1 cellular context compared by ENCODE assay signal in genomic region chr22:38317237-38317994, GRCh38.
TF ChIP-seq lines count a peak whose summit lies in the region.

TSS of gene CSNK1E (minus strand) at chr22:38317433. CDS start at chr22:38314157, 3,276 bp downstream.

TF ChIP-seq in HEK293, 187 proteins besides CTCF, POLR2A, EP300 and RAD21 (continued from another document and continues in another):
- TF ChIP-seq, protein P1, sequence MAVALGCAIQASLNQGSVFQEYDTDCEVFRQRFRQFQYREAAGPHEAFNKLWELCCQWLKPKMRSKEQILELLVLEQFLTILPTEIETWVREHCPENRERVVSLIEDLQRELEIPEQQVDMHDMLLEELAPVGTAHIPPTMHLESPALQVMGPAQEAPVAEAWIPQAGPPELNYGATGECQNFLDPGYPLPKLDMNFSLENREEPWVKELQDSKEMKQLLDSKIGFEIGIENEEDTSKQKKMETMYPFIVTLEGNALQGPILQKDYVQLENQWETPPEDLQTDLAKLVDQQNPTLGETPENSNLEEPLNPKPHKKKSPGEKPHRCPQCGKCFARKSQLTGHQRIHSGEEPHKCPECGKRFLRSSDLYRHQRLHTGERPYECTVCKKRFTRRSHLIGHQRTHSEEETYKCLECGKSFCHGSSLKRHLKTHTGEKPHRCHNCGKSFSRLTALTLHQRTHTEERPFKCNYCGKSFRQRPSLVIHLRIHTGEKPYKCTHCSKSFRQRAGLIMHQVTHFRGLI (tag by site-specific recombination; IDR thresholded peaks at IDR 0.05): no peak
- TF ChIP-seq, protein P2, sequence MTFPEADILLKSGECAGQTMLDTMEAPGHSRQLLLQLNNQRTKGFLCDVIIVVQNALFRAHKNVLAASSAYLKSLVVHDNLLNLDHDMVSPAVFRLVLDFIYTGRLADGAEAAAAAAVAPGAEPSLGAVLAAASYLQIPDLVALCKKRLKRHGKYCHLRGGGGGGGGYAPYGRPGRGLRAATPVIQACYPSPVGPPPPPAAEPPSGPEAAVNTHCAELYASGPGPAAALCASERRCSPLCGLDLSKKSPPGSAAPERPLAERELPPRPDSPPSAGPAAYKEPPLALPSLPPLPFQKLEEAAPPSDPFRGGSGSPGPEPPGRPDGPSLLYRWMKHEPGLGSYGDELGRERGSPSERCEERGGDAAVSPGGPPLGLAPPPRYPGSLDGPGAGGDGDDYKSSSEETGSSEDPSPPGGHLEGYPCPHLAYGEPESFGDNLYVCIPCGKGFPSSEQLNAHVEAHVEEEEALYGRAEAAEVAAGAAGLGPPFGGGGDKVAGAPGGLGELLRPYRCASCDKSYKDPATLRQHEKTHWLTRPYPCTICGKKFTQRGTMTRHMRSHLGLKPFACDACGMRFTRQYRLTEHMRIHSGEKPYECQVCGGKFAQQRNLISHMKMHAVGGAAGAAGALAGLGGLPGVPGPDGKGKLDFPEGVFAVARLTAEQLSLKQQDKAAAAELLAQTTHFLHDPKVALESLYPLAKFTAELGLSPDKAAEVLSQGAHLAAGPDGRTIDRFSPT (tag by site-specific recombination; IDR thresholded peaks at IDR 0.05): no peak
- TF ChIP-seq, protein P3, sequence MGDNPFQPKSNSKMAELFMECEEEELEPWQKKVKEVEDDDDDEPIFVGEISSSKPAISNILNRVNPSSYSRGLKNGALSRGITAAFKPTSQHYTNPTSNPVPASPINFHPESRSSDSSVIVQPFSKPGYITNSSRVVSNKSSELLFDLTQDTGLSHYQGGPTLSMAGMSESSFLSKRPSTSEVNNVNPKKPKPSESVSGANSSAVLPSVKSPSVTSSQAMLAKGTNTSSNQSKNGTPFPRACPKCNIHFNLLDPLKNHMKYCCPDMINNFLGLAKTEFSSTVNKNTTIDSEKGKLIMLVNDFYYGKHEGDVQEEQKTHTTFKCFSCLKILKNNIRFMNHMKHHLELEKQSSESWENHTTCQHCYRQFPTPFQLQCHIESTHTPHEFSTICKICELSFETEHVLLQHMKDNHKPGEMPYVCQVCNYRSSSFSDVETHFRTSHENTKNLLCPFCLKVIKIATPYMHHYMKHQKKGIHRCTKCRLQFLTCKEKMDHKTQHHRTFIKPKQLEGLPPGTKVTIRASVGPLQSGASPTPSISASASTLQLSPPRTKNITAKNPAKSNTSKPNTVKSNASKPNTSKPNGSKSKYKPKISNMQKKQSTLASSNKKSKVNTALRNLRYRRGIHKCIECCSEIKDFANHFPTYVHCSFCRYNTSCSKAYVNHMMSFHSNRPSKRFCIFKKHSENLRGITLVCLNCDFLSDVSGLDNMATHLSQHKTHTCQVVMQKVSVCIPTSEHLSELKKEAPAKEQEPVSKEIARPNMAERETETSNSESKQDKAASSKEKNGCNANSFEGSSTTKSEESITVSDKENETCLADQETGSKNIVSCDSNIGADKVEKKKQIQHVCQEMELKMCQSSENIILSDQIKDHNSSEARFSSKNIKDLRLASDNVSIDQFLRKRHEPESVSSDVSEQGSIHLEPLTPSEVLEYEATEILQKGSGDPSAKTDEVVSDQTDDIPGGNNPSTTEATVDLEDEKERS (tag by site-specific recombination; IDR thresholded peaks at IDR 0.05): no peak
- TF ChIP-seq KLF9 (tag by site-specific recombination; IDR thresholded peaks at IDR 0.05; ENCODE audit: low read depth) (peak; percentile 65), ZSCAN23 (tag by site-specific recombination; IDR thresholded peaks at IDR 0.05) (peak; percentile 71; the same call in 1 of the 2 replicates), GLIS1 (tag by site-specific recombination; IDR thresholded peaks at IDR 0.05) (peak; percentile 77), ZFP69B (tag by site-specific recombination; IDR thresholded peaks at IDR 0.05) (peak; percentile 82), ZIC2 (tag by site-specific recombination; IDR thresholded peaks at IDR 0.05) (no peak), ZNF23 (tag by site-specific recombination; IDR thresholded peaks at IDR 0.05; ENCODE audit: borderline replicate concordance) (no peak), ZNF202 (tag by site-specific recombination; IDR thresholded peaks at IDR 0.05; ENCODE audit: borderline replicate concordance) (no peak), ZNF350 (tag by site-specific recombination; IDR thresholded peaks at IDR 0.05) (no peak), ZNF221 (tag by site-specific recombination; IDR thresholded peaks at IDR 0.05; ENCODE audit: borderline replicate concordance) (no peak), ZBTB6 (tag by site-specific recombination; IDR thresholded peaks at IDR 0.05) (no peak; the same call in 1 of the 2 replicates), ZNF791 (tag by site-specific recombination; IDR thresholded peaks at IDR 0.05) (no peak), ZBTB7A (tag by site-specific recombination; IDR thresholded peaks at IDR 0.05; ENCODE audit: low read depth) (peak; percentile 70; the same call in 1 of the 2 replicates), HOXC10 (CRISPR knock-in tag; IDR thresholded peaks at IDR 0.05) (no peak), ZNF558 (tag by site-specific recombination; IDR thresholded peaks at IDR 0.05) (no peak; the same call in 1 of the 2 replicates), ZNF510 (tag by site-specific recombination; IDR thresholded peaks at IDR 0.05; ENCODE audit: insufficient replicate concordance) (no peak), RBAK (tag by site-specific recombination; IDR thresholded peaks at IDR 0.05) (no peak), ZNF274 (IDR thresholded peaks at IDR 0.05; ENCODE audit: low read length) (no peak), ZNF274 (tag by site-specific recombination; IDR thresholded peaks at IDR 0.05; ENCODE audit: borderline replicate concordance) (no peak), KLF8 (tag by site-specific recombination; IDR thresholded peaks at IDR 0.05) (peak; percentile 78), ZXDB (tag by site-specific recombination; IDR thresholded peaks at IDR 0.05) (peak; percentile 89), ZNF596 (tag by site-specific recombination; IDR thresholded peaks at IDR 0.05) (no peak), ZNF610 (tag by site-specific recombination; IDR thresholded peaks at IDR 0.05; ENCODE audit: borderline replicate concordance) (peak; percentile 49; the same call in 1 of the 2 replicates), ZNF571 (tag by site-specific recombination; IDR thresholded peaks at IDR 0.05) (no peak), ZBTB44 (tag by site-specific recombination; IDR thresholded peaks at IDR 0.05) (no peak), ZNF239 (tag by site-specific recombination; IDR thresholded peaks at IDR 0.05) (no peak), ZNF324 (tag by site-specific recombination; IDR thresholded peaks at IDR 0.05) (peak; percentile 54; the same call in 1 of the 2 replicates), WT1 (tag by site-specific recombination; IDR thresholded peaks at IDR 0.05) (peak; percentile 60; the same call in 1 of the 2 replicates), ZNF335 (tag by site-specific recombination; conservative IDR thresholded peaks at IDR 0.05) (peak; percentile 90), REPIN1 (tag by site-specific recombination; IDR thresholded peaks at IDR 0.05; ENCODE audit: low read depth) (peak; percentile 62; the same call in 1 of the 2 replicates), KLF10 (tag by site-specific recombination; IDR thresholded peaks at IDR 0.05) (peak; percentile 26; the same call in 1 of the 2 replicates), ZNF292 (tag by site-specific recombination; IDR thresholded peaks at IDR 0.05; ENCODE audit: borderline replicate concordance, low read depth) (no peak), ZSCAN5A (tag by site-specific recombination; IDR thresholded peaks at IDR 0.05) (0 out of 2 replicates have a peak, but pooled peaks have one; percentile 65), ELK4 (IDR thresholded peaks at IDR 0.05; ENCODE audit: borderline replicate concordance, low read depth, low read length) (no peak)
- TF ChIP-seq, protein P4, sequence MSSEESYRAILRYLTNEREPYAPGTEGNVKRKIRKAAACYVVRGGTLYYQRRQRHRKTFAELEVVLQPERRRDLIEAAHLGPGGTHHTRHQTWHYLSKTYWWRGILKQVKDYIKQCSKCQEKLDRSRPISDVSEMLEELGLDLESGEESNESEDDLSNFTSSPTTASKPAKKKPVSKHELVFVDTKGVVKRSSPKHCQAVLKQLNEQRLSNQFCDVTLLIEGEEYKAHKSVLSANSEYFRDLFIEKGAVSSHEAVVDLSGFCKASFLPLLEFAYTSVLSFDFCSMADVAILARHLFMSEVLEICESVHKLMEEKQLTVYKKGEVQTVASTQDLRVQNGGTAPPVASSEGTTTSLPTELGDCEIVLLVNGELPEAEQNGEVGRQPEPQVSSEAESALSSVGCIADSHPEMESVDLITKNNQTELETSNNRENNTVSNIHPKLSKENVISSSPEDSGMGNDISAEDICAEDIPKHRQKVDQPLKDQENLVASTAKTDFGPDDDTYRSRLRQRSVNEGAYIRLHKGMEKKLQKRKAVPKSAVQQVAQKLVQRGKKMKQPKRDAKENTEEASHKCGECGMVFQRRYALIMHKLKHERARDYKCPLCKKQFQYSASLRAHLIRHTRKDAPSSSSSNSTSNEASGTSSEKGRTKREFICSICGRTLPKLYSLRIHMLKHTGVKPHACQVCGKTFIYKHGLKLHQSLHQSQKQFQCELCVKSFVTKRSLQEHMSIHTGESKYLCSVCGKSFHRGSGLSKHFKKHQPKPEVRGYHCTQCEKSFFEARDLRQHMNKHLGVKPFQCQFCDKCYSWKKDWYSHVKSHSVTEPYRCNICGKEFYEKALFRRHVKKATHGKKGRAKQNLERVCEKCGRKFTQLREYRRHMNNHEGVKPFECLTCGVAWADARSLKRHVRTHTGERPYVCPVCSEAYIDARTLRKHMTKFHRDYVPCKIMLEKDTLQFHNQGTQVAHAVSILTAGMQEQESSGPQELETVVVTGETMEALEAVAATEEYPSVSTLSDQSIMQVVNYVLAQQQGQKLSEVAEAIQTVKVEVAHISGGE (tag by site-specific recombination; conservative IDR thresholded peaks at IDR 0.05; ENCODE audit: low read depth): no peak
- TF ChIP-seq, protein P5, sequence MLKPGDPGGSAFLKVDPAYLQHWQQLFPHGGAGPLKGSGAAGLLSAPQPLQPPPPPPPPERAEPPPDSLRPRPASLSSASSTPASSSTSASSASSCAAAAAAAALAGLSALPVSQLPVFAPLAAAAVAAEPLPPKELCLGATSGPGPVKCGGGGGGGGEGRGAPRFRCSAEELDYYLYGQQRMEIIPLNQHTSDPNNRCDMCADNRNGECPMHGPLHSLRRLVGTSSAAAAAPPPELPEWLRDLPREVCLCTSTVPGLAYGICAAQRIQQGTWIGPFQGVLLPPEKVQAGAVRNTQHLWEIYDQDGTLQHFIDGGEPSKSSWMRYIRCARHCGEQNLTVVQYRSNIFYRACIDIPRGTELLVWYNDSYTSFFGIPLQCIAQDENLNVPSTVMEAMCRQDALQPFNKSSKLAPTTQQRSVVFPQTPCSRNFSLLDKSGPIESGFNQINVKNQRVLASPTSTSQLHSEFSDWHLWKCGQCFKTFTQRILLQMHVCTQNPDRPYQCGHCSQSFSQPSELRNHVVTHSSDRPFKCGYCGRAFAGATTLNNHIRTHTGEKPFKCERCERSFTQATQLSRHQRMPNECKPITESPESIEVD (tag by site-specific recombination; IDR thresholded peaks at IDR 0.05): no peak
- TF ChIP-seq, protein P6, sequence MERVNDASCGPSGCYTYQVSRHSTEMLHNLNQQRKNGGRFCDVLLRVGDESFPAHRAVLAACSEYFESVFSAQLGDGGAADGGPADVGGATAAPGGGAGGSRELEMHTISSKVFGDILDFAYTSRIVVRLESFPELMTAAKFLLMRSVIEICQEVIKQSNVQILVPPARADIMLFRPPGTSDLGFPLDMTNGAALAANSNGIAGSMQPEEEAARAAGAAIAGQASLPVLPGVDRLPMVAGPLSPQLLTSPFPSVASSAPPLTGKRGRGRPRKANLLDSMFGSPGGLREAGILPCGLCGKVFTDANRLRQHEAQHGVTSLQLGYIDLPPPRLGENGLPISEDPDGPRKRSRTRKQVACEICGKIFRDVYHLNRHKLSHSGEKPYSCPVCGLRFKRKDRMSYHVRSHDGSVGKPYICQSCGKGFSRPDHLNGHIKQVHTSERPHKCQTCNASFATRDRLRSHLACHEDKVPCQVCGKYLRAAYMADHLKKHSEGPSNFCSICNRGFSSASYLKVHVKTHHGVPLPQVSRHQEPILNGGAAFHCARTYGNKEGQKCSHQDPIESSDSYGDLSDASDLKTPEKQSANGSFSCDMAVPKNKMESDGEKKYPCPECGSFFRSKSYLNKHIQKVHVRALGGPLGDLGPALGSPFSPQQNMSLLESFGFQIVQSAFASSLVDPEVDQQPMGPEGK (tag by site-specific recombination; IDR thresholded peaks at IDR 0.05): peak; percentile 99
